ENCODE assay signal across 11 cellular contexts in the genomic region with DNA sequence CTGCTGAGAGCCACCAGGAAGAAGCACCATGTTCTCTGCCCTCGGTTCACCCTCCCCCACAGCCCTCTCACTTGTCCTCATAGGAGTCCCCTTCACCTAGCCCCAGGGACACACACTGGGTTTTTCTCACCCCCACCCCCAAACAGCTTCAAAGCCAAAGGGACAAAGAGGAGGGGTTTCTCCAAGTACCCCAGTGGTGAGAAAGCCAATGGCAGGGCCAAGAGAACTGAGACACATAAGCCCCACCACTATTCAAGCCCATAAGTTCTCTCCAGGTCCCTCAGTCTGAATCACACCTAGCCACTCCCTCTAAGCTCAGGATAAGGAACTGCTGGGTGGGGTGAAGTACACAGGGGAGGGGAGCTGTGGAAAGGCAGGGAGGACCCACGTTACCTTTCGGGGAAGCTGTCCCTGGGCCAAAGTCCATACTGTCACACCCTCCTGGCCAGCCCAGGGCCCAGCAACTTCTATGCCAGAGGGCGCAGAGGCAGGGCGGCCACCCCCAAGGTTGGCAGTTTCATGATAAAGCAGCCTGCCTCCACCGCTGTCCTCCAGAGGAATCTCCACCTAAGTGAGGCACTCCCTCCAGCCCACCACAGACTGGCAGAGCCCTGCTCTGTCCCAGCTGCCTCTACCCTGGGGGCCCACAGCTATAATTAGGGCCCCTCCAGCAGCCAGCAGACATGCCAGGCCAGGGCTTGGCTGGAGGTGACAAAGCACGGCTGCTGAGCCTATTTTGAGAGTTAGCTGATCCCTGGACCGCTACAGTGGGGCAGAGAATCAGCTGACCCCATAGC. TPM values are rescaled to one million over a fixed set of nuclear protein-coding genes. Genes with fewer than 3 reads are reported as not detected.
DNase-seq lines count a peak whose midpoint lies in the region; FAIRE-seq and TF ChIP-seq lines count a peak whose summit lies in the region.
"Had no signal": no experiment of that assay in that cellular context is flagged by ENCODE, and none has a peak within 500 bp of the region (broad histone marks: within the 10 kb centered on the region; RNA-seq: fewer than 3 reads in every experiment).

No MANE protein-coding gene starts in this region.

- H3K4me3 ChIP-seq in H1 (ENCODE audit: extremely low read depth in 1 of 4, insufficient read depth in 2 of 4, low read depth in 3 of 4, low read length in 4 of 4) = no peak overlapping the region
- H3K4me3 ChIP-seq in mucosa of stomach (ENCODE audit: low read length) = peak overlapping the region; percentile 15

- H3K9me3 Mint-ChIP-seq in activated T-cell treated with anti-CD3 and anti-CD28 coated beads, Interleukin-2, amount 50 U/mL, for 24 hours = no peaks in the 10 kb centered on the region
- H3K9me3 Mint-ChIP-seq: activated naive CD8-positive, alpha-beta T cell treated with anti-CD3 and anti-CD28 coated beads, Interleukin-2, amount 10 ng/mL, durations not matched to agents 7 days and 5 days had no signal

- H3K23ac ChIP-seq in H1 (ENCODE audit: insufficient read length) = no peak overlapping the region

- H3K79me2 ChIP-seq in H1 (ENCODE audit: control insufficient read depth in 1 of 2, insufficient read depth in 2 of 2, low read length in 2 of 2) = no peaks in the 10 kb centered on the region

- H2AK5ac ChIP-seq in H1 (ENCODE audit: low read depth, low read length) = no peak overlapping the region

- H3K27me3 ChIP-seq in H1 (replicated peaks in 1 of 4; ENCODE audit: control insufficient read depth in 3 of 4, extremely low read depth in 1 of 4, insufficient read depth in 3 of 4, low read length in 3 of 4) (no peaks in the 10 kb centered on the region), mucosa of stomach (ENCODE audit: control insufficient read depth, insufficient read depth, low read length) (no peaks in the 10 kb centered on the region)

- no peak overlapping the region for H2BK15ac ChIP-seq in H1 (ENCODE audit: low read length)

- no peak overlapping the region for H3K4me3 Mint-ChIP-seq in activated T-cell treated with anti-CD3 and anti-CD28 coated beads, Interleukin-2, amount 50 U/mL, for 24 hours
- H3K4me3 Mint-ChIP-seq: activated naive CD8-positive, alpha-beta T cell treated with anti-CD3 and anti-CD28 coated beads, Interleukin-2, amount 10 ng/mL, durations not matched to agents 7 days and 5 days had no signal

- H2AFZ ChIP-seq in H1 (ENCODE audit: low read length) = no peak overlapping the region

- no peaks in the 10 kb centered on the region for H3K27me3 Mint-ChIP-seq in activated T-cell treated with anti-CD3 and anti-CD28 coated beads, Interleukin-2, amount 50 U/mL, for 24 hours
- H3K27me3 Mint-ChIP-seq: activated naive CD8-positive, alpha-beta T cell treated with anti-CD3 and anti-CD28 coated beads, Interleukin-2, amount 10 ng/mL, durations not matched to agents 7 days and 5 days had no signal

- no peak overlapping the region for H3K4me2 ChIP-seq in H1 (ENCODE audit: insufficient read depth in 1 of 2, low read depth in 2 of 2, low read length in 2 of 2)

- TF ChIP-seq EP300 in H1 (IDR thresholded peaks at IDR 0.05; ENCODE audit: borderline replicate concordance in 1 of 2, low read depth in 2 of 2, low read length in 2 of 2) = no peak

- CTCF ChIA-PET in H1 (lab: Charles Lee; ENCODE audit: partially characterized antibody) = interaction anchor here (1.1 to 47.3 kb wide), 6 partner anchors 8 to 357 kb away, joined by 3 to 2124 read pairs (median 58); a partner anchor contains a TSS

- no peak for TF ChIP-seq POLR2A in H1 (IDR thresholded peaks at IDR 0.05; ENCODE audit: control extremely low read depth in 1 of 2, low read depth in 2 of 2, low read length in 2 of 2)

- peaks cover 56% of the 10 kb centered on the region for H3K36me3 Mint-ChIP-seq in activated T-cell treated with anti-CD3 and anti-CD28 coated beads, Interleukin-2, amount 50 U/mL, for 24 hours (ENCODE audit: low read depth)

- DNase-seq in activated T-cell treated with anti-CD3 and anti-CD28 coated beads, Interleukin-2, amount 50 U/mL, for 24 hours = no peak
- DNase-seq in activated T-cell treated with anti-CD3 and anti-CD28 coated beads, Interleukin-2, amount 50 U/mL, for 1 hour = no peak
- no peak for DNase-seq in H1 (ENCODE audit: low read depth in 1 of 2, low spot score in 2 of 2)
- DNase-seq in ureter (ENCODE audit: low spot score) = peak; percentile 88
- no peak for DNase-seq in middle frontal gyrus (ENCODE audit: extremely low spot score, low spot score)
- DNase-seq in hippocampal formation (lab: John Stamatoyannopoulos, UW) = no peak
- no peak for DNase-seq in cerebellum (ENCODE audit: low spot score)
- DNase-seq: activated naive CD8-positive, alpha-beta T cell treated with anti-CD3 and anti-CD28 coated beads, Interleukin-2, amount 10 ng/mL, durations not matched to agents 7 days and 5 days; foreskin melanocyte; NCI-H2107 had no signal

- POLR2A ChIA-PET in H1 (lab: Charles Lee; ENCODE audit: partially characterized antibody) = interaction anchor here (0.6 to 2.9 kb wide), 7 partner anchors 12 to 57 kb away, joined by 3 to 28 read pairs (median 3); a partner anchor contains a TSS

- no peak for TF ChIP-seq CTCF in H1 (IDR thresholded peaks at IDR 0.05; ENCODE audit: control extremely low read depth in 1 of 3, insufficient read depth in 1 of 3, low read depth in 1 of 3, low read length in 3 of 3)

- H2BK5ac ChIP-seq in H1 (ENCODE audit: low read depth, low read length) = peak overlapping the region; percentile 66; the same call in 1 of the 2 replicates

- peaks cover 12 to 32% (median 20%) of the 10 kb centered on the region in 4 experiments for H3K4me1 ChIP-seq in H1 (replicated peaks in 1 of 4; ENCODE audit: control insufficient read depth in 3 of 4, insufficient read depth in 4 of 4, low read length in 3 of 4)
- H3K4me1 ChIP-seq in mucosa of stomach (ENCODE audit: control insufficient read depth, insufficient read depth, low read length) = peaks cover 76% of the 10 kb centered on the region

- H3K9me3 ChIP-seq in H1 (ENCODE audit: insufficient read depth in 2 of 2, low read depth in 1 of 2, low read length in 1 of 2) = no peaks in the 10 kb centered on the region; a peak in 1 of 4 replicates
- H3K9me3 ChIP-seq in mucosa of stomach (ENCODE audit: control insufficient read depth, low read length) = no peaks in the 10 kb centered on the region

- no peak overlapping the region for H3K27ac ChIP-seq in H1 (ENCODE audit: low read depth, low read length)

- TF ChIP-seq RAD21 in H1 (IDR thresholded peaks at IDR 0.05 in 1 of 2, conservative IDR thresholded peaks at IDR 0.05 in 1 of 2; ENCODE audit: low read depth in 2 of 2, low read length in 2 of 2) = no peak

- H3K36me3 ChIP-seq in H1 (ENCODE audit: control insufficient read depth in 2 of 4, insufficient read depth in 4 of 4, low read length in 3 of 4) = peaks cover 0 to 2% (median 0%) of the 10 kb centered on the region in 4 experiments; a peak in 2 of 8 replicates
- peaks cover 21% of the 10 kb centered on the region for H3K36me3 ChIP-seq in mucosa of stomach (ENCODE audit: control insufficient read depth, insufficient read depth, low read length)

- no peak overlapping the region for H3K56ac ChIP-seq in H1 (replicated peaks; ENCODE audit: insufficient read length, low read depth, low read length)

- H3K9ac ChIP-seq in H1 (replicated peaks in 1 of 4; ENCODE audit: extremely low read depth in 1 of 4, low read depth in 3 of 4, low read length in 3 of 4) (no peak overlapping the region), mucosa of stomach (ENCODE audit: low read length) (peak overlapping the region; percentile 61)

- no peak overlapping the region for H2BK20ac ChIP-seq in H1 (ENCODE audit: low read length)

- H3K4me1 Mint-ChIP-seq in activated T-cell treated with anti-CD3 and anti-CD28 coated beads, Interleukin-2, amount 50 U/mL, for 24 hours (ENCODE audit: low read depth) = peaks cover 49% of the 10 kb centered on the region

- no peak overlapping the region for H4K91ac ChIP-seq in H1 (replicated peaks; ENCODE audit: insufficient read length, low read length)

- no peak overlapping the region for H3K4ac ChIP-seq in H1 (replicated peaks; ENCODE audit: insufficient read length, low read depth, low read length)

- H3K27ac Mint-ChIP-seq in activated T-cell treated with anti-CD3 and anti-CD28 coated beads, Interleukin-2, amount 50 U/mL, for 24 hours = peak overlapping the region; percentile 11

- H3K14ac ChIP-seq in H1 (ENCODE audit: insufficient read length) = no peak overlapping the region

- H3K23me2 ChIP-seq in H1 (ENCODE audit: low read depth, low read length) = no peaks in the 10 kb centered on the region

- WGBS in H1 (ENCODE audit: extremely low coverage in 1 of 2, insufficient coverage in 1 of 2, insufficient read length in 1 of 2, insufficient replicate concordance in 2 of 2, low coverage in 1 of 2, low lambda C conversion rate in 2 of 2, missing lambda C conversion rate in 1 of 2), 2 experiments = 94% methylated on average over 8 of the region's 8 CpGs; no CpG with 5 or more reads in 1 of the 2 experiments

- H2BK12ac ChIP-seq in H1 (ENCODE audit: low read depth, low read length) = 0 out of 2 replicates have a peak overlapping the region, but pooled peaks have one; percentile 33

- H4K20me1 ChIP-seq in H1 (replicated peaks in 1 of 2; ENCODE audit: control insufficient read depth in 1 of 2, insufficient read depth in 2 of 2, low read length in 2 of 2) = peaks cover 0 to 2% of the 10 kb centered on the region in 2 experiments

- no peak overlapping the region for H2BK120ac ChIP-seq in H1 (replicated peaks; ENCODE audit: low read depth, low read length)

- no peak overlapping the region for H4K8ac ChIP-seq in H1 (ENCODE audit: extremely low read depth, insufficient read depth, low read length)

- no peak overlapping the region; the same call in 1 of the 2 replicates for H3K18ac ChIP-seq in H1 (ENCODE audit: extremely low read depth, low read length)

- no peak overlapping the region for H4K5ac ChIP-seq in H1 (ENCODE audit: insufficient read length, low read depth, low read length)

- H3K79me1 ChIP-seq in H1 (ENCODE audit: low read depth, low read length) = no peaks in the 10 kb centered on the region

- FAIRE-seq in H1 (lab: Jason Lieb, UNC) = no peak

RNA-seq across cellular contexts. Expression of a gene that starts 39.0 kb away (rescaled TPM):
- total RNA-seq in H1 (2021; fragmentation: NEBNext Ultra II Directional; extraction: Animal tissue kit (Norgen Biotek cat#: 25700)) = 70.1 and 72.2 TPM in 2 replicates
- polyA plus RNA-seq in H1 (2011; rRNA removed) = 14.4 and 20.0 TPM in 2 replicates
- polyA plus RNA-seq in H1 (2011; cell fraction: cytosol; rRNA removed) = 19.3 TPM
- 14.6 TPM for polyA plus RNA-seq in H1 (2011; cell fraction: nucleus; rRNA removed)
- 13.3 to 25.2 TPM (median 17.0 TPM) in 4 replicates for polyA plus RNA-seq in H1 (2012, experiment 1 of 2)
- 3.4 TPM for polyA plus RNA-seq in H1 (2012, experiment 2 of 2)
- polyA plus RNA-seq in H1 (2013, experiment 1 of 2) = 34.3 TPM
- 37.9 TPM for polyA plus RNA-seq in H1 (2013, experiment 2 of 2)
- 41.1 and 46.5 TPM in 2 replicates for polyA minus RNA-seq in H1 (2011; rRNA and poly(A)+ RNA removed)
- 37.1 TPM for polyA minus RNA-seq in H1 (2011; cell fraction: cytosol; rRNA and poly(A)+ RNA removed)
- polyA minus RNA-seq in H1 (2011; cell fraction: nucleus; rRNA and poly(A)+ RNA removed) = 41.8 TPM
- total RNA-seq in ureter = 59.0 TPM
- 29.7 TPM for total RNA-seq in cerebellum

RNA-seq across cellular contexts. Expression of a gene that starts 43.9 kb away (rescaled TPM):
- 36.7 and 36.9 TPM in 2 replicates for total RNA-seq in H1 (2021; fragmentation: NEBNext Ultra II Directional; extraction: Animal tissue kit (Norgen Biotek cat#: 25700))
- polyA plus RNA-seq in H1 (2011; rRNA removed) = 20.4 and 26.0 TPM in 2 replicates
- 15.9 TPM for polyA plus RNA-seq in H1 (2011; cell fraction: cytosol; rRNA removed)
- 30.4 TPM for polyA plus RNA-seq in H1 (2011; cell fraction: nucleus; rRNA removed)
- polyA plus RNA-seq in H1 (2012, experiment 1 of 2) = 11.3 to 13.9 TPM (median 12.5 TPM) in 4 replicates
- 8.4 TPM for polyA plus RNA-seq in H1 (2012, experiment 2 of 2)
- 8.5 TPM for polyA plus RNA-seq in H1 (2013, experiment 1 of 2)
- 7.8 TPM for polyA plus RNA-seq in H1 (2013, experiment 2 of 2)
- polyA minus RNA-seq in H1 (2011; rRNA and poly(A)+ RNA removed) = 44.4 and 55.8 TPM in 2 replicates
- polyA minus RNA-seq in H1 (2011; cell fraction: cytosol; rRNA and poly(A)+ RNA removed) = 30.4 TPM
- polyA minus RNA-seq in H1 (2011; cell fraction: nucleus; rRNA and poly(A)+ RNA removed) = 37.1 TPM
- total RNA-seq in ureter = 146 TPM
- total RNA-seq in cerebellum = 32.3 TPM
